In the genomic region with DNA sequence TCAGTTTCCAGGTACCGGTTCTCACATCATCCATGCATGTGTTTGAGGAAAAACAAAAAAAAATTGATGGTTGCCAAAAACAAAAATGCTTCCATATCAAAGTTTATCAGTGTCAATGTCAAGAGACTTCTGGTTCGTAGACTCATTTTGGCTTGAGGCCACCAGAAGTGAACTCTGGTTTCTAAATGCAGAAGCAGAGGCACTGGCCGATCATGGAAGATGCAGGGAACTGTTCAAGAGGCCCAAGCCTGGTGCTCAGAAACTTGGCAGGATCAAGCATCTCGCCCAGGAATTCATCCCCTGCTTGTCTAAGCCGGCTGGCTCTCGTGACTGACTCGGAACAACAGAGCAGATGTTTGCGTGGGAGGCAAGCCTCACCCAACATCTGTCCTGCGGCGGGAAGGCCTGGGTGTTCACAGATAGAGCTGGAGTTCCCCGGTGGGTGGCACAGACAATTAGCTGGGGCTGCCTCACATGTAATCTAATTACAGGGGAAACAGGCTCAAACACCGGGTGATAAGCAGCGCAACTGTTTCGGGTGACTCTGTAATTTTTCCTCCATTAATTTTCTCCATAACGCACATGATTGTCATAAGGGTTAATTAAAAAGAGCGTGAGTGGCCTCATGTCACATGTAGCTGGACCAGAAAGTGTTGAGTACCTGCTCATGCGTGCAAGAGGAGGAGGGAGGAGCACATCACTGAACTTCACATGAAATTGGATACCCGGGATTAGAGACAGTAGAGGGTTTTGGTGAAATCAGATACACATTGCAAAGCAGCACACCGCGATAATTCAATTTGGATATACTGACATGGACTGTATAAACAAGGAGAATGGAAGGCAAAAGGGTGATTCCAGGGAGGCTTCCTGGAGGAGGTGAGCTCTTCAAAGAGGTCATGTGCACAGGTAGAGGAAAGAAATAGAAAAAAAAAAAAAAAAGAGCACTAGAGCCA, we compare ENCODE assay signal across 8 cellular contexts.
DNase-seq lines count a peak whose midpoint lies in the region; ATAC-seq and TF ChIP-seq lines count a peak whose summit lies in the region.

No MANE protein-coding gene starts in this region.

- intact Hi-C loops in heart right ventricle (cut with DNase I) = loop anchor here in 4 of 10 donors (2.0 to 5.0 kb wide), 4 partner anchors 58 to 178 kb away; partner anchors contain the start of gene ETS2 (in 3 of the 4)

- peaks cover 0 to 5% (median 0%) of the 10 kb centered on the region in 7 donors for H3K27me3 ChIP-seq in heart right ventricle
- no peaks in the 10 kb centered on the region for H3K27me3 ChIP-seq in WERI-Rb-1 (ENCODE audit: insufficient read depth, low read depth, severe bottlenecking)

- DNase-seq in CD1c-positive myeloid dendritic cell (ENCODE audit: extremely low spot score) (peak; percentile 87), HFF-Myc (ENCODE audit: extremely low read depth, low read depth) (peak; percentile 95), NCI-H510A (lab: John Stamatoyannopoulos, UW) (peak; percentile 85), heart right ventricle (peak; percentile 65 to 75), WERI-Rb-1 (no peak)
- peak; percentile 71 to 77 for DNase-seq in activated T-cell treated with anti-CD3 and anti-CD28 coated beads, Interleukin-2, amount 50 U/mL, for 48 hours
- DNase-seq in stimulated activated CD4-positive, alpha-beta T cell treated with anti-CD3 and anti-CD28 coated beads, Interleukin-15, amount 100 ng/mL, for 24 hours = peak; percentile 73

- H3K9me3 ChIP-seq in heart right ventricle = no peaks in the 10 kb centered on the region
- H3K9me3 ChIP-seq in WERI-Rb-1 (ENCODE audit: severe bottlenecking) = peaks cover 3% of the 10 kb centered on the region

- ATAC-seq in heart right ventricle (peak; percentile 40 to 78 (median 66)), GM21390 (IDR thresholded peaks at IDR 0.05; ENCODE audit: unreplicated experiment) (no peak)

- TF ChIP-seq CTCF in HFF-Myc (IDR thresholded peaks at IDR 0.05; ENCODE audit: low read depth, low read length, missing control alignments) = no peak
- no peak for TF ChIP-seq CTCF in heart right ventricle (IDR thresholded peaks at IDR 0.05)
- no peak for TF ChIP-seq CTCF in WERI-Rb-1 (IDR thresholded peaks at IDR 0.05; ENCODE audit: low read depth, low read length)

- H3K4me3 ChIP-seq in HFF-Myc (replicated peaks; ENCODE audit: low read depth, low read length) (no peak overlapping the region), heart right ventricle (no peak overlapping the region), WERI-Rb-1 (ENCODE audit: low read depth, low read length) (no peak overlapping the region)

- H3K4me1 ChIP-seq in heart right ventricle = peaks cover 21 to 65% (median 64%) of the 10 kb centered on the region in 9 donors

- WGBS in heart right ventricle, 2 donors = 18 to 21% methylated on average over 20 of the region's 20 CpGs

- H3K36me3 ChIP-seq in heart right ventricle = no peaks in the 10 kb centered on the region
- H3K36me3 ChIP-seq in WERI-Rb-1 = no peaks in the 10 kb centered on the region

- H3K27ac ChIP-seq in heart right ventricle (peak overlapping the region; percentile 9 to 82 (median 62)), WERI-Rb-1 (no peak overlapping the region)
